Comparison of ENCODE assay signal across 22 cellular contexts in the genomic region with DNA sequence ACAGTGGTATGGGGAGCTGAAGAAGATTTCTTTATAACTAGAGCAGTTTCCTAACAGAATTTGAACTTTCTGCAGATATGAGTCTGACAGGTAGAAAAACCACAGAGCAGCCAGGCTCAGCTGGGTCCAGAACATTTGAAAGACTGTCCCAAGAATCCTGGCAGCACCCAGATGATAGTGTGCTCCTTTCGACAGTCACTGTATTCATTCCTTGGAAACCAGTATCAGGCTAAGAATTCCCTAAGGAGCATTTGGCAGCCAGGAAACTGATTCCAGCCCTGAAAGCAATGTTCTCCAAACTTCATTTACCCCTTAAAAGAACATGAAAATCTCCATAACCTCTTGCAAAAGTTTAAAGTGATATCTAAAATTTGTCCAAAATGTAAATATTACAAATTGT.
A peak's percentile ranks its signal among the peaks of the same experiment; 100 is the strongest.
DNase-seq lines count a peak whose midpoint lies in the region; ATAC-seq and TF ChIP-seq lines count a peak whose summit lies in the region.
"Had no signal": no experiment of that assay in that cellular context is flagged by ENCODE, and none has a peak within 500 bp of the region (broad histone marks: within the 10 kb centered on the region; RNA-seq: fewer than 3 reads in every experiment).

No MANE protein-coding gene starts in this region.

- TF ChIP-seq CTCF in AG10803 (conservative IDR thresholded peaks at IDR 0.05; ENCODE audit: low read length) (no peak), WERI-Rb-1 (IDR thresholded peaks at IDR 0.05; ENCODE audit: low read depth, low read length) (no peak)

- no peak overlapping the region for H3K4ac ChIP-seq in mesenchymal stem cell (ENCODE audit: low read depth in 1 of 2, low read length in 2 of 2)

- H4K8ac ChIP-seq in mesenchymal stem cell (ENCODE audit: low read length): no peak overlapping the region

- H3K27ac ChIP-seq in mesenchymal stem cell (ENCODE audit: low read length, poor library complexity, severe bottlenecking): no peak overlapping the region
- H3K27ac ChIP-seq in WERI-Rb-1: no peak overlapping the region
- H3K27ac ChIP-seq: sigmoid colon, VCaP had no signal

- no peak overlapping the region for H3K18ac ChIP-seq in mesenchymal stem cell (ENCODE audit: low read depth in 1 of 2, low read length in 2 of 2)

- H4K91ac ChIP-seq in mesenchymal stem cell (ENCODE audit: low read length): no peak overlapping the region

- no peak overlapping the region for H2BK120ac ChIP-seq in mesenchymal stem cell (ENCODE audit: low read depth, low read length)

- H3K27me3 ChIP-seq in mesenchymal stem cell (ENCODE audit: control insufficient read depth in 1 of 2, insufficient read depth in 1 of 2, low read length in 2 of 2) (no peaks in the 10 kb centered on the region), WERI-Rb-1 (ENCODE audit: insufficient read depth, low read depth, severe bottlenecking) (peaks cover 45% of the 10 kb centered on the region)
- H3K27me3 ChIP-seq: sigmoid colon had no signal

- H3K23ac ChIP-seq in mesenchymal stem cell (ENCODE audit: low read length in 2 of 2): no peak overlapping the region

- H3K4me3 ChIP-seq in AG10803 (ENCODE audit: low read length) (no peak overlapping the region), mesenchymal stem cell (ENCODE audit: insufficient read depth in 1 of 2, low read depth in 1 of 2, low read length in 2 of 2) (peak overlapping the region in 1 of 2 experiments; percentile 19), WERI-Rb-1 (ENCODE audit: low read depth, low read length) (no peak overlapping the region)
- H3K4me3 ChIP-seq: sigmoid colon had no signal

- H3K14ac ChIP-seq in mesenchymal stem cell (ENCODE audit: low read length in 2 of 2): no peak overlapping the region

- H3K4me2 ChIP-seq in mesenchymal stem cell (ENCODE audit: low read length, poor library complexity, severe bottlenecking): no peak overlapping the region

- H3K9ac ChIP-seq in mesenchymal stem cell (ENCODE audit: low read length): peak overlapping the region; percentile 86

- H3K36me3 ChIP-seq in mesenchymal stem cell (ENCODE audit: control insufficient read depth in 1 of 2, insufficient read depth in 2 of 2, low read depth in 1 of 2, low read length in 2 of 2): no peaks in the 10 kb centered on the region
- no peaks in the 10 kb centered on the region for H3K36me3 ChIP-seq in WERI-Rb-1
- H3K36me3 ChIP-seq: sigmoid colon had no signal

- no peak overlapping the region for H2BK5ac ChIP-seq in mesenchymal stem cell (ENCODE audit: low read depth, low read length, poor library complexity, severe bottlenecking)

- H3K9me3 ChIP-seq in mesenchymal stem cell (ENCODE audit: control insufficient read depth, low read length) (no peaks in the 10 kb centered on the region), WERI-Rb-1 (ENCODE audit: severe bottlenecking) (no peaks in the 10 kb centered on the region)
- H3K9me3 ChIP-seq: sigmoid colon had no signal

- no peak overlapping the region for H2BK15ac ChIP-seq in mesenchymal stem cell (ENCODE audit: low read depth, poor library complexity, severe bottlenecking)

- WGBS in mesenchymal stem cell: 64% methylated on average over 1 of the region's 1 CpG

- H2BK12ac ChIP-seq in mesenchymal stem cell (ENCODE audit: low read length in 2 of 2): no peak overlapping the region

- no peaks in the 10 kb centered on the region for H3K4me1 ChIP-seq in mesenchymal stem cell (ENCODE audit: control insufficient read depth, insufficient read depth, low read depth, low read length)
- H3K4me1 ChIP-seq: sigmoid colon had no signal

- no peak overlapping the region for H2AFZ ChIP-seq in mesenchymal stem cell (ENCODE audit: low read depth, low read length)

- H3K79me1 ChIP-seq in mesenchymal stem cell (replicated peaks; ENCODE audit: low read length, poor library complexity, severe bottlenecking): no peaks in the 10 kb centered on the region

- no peak overlapping the region for H2AK5ac ChIP-seq in mesenchymal stem cell (ENCODE audit: low read length, severe bottlenecking)

- ATAC-seq in HG02642 (IDR thresholded peaks at IDR 0.05; ENCODE audit: poor library complexity, unreplicated experiment): no peak
- ATAC-seq: left lobe of liver; stimulated activated memory B cell treated with anti-CD40 and anti-IgM and Interleukin-4, amounts not matched to agents 10 μg/mL and 1 μg/mL and 100 μg/mL, for 72 hours had no signal

- DNase-seq in AG10803 (ENCODE audit: low read depth): peak; percentile 54
- DNase-seq in LHCN-M2 (ENCODE audit: low read depth): peak; percentile 76
- peak; percentile 21 for DNase-seq in dermis blood vessel endothelial cell
- no peak for DNase-seq in mesenchymal stem cell
- no peak for DNase-seq in mucosa of gallbladder (ENCODE audit: low spot score)
- DNase-seq in WERI-Rb-1: no peak
- DNase-seq in GDM1 (lab: John Stamatoyannopoulos, UW): no peak
- DNase-seq: activated CD4-positive, alpha-beta memory T cell treated with anti-CD3 and anti-CD28 coated beads for 36 hours; activated gamma-delta T cell; amniotic stem cell; CD4-positive, alpha-beta memory T cell; DMS79; H9; head of caudate nucleus; Kasumi-1; NCI-H1105 treated with DMSO at 0.1 percent for 48 hours; NCI-H2171 treated with DMSO at 0.1 percent for 48 hours; sigmoid colon had no signal

Comparison
In these comparisons a context has a peak if more than half of its experiments do, and no peak if none do; other contexts are left out.
1. DNase-seq: peak in AG10803 (single experiment), LHCN-M2 (single experiment) and dermis blood vessel endothelial cell (single experiment); none in mesenchymal stem cell (single experiment), mucosa of gallbladder (single experiment), WERI-Rb-1 (single experiment) and GDM1 (single experiment).